11 cellular contexts compared by ENCODE assay signal in the genomic region with DNA sequence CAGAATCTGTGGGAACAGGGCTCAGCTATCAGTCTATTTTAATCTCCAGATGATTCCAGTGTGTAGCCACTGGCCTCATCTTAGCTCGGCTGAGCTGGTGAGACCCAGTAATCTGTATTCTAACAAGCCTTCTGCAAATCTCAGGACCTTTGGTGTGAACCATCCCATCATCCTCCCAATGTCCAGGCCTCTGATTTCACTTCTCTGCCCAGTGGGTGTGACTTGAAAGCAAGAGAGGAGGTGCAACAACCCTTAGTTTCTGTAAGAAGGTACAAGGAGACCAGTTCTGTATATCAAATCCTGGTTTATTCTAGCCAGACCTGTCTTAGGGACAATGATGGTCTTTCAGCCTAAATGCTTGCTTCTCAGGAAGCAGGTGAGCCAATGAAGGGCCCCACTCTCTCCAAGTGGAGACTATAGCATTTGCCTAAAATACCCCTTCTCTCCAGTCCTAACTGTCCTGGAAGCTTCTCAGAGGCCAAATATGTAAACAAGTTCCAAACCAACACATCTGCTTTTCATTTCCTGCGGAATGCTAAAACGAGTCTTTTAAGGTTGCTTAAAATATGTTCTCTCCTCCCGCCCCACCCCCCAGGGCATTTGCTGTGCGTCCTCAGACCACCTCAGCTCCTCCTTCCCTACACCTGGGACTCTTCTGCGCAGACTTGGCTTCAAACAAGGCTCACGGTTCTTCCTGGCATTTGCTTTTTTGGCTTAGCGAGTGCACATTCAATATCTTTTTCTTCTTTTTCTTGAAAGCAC.
DNase-seq lines count a peak whose midpoint lies in the region; ATAC-seq and TF ChIP-seq lines count a peak whose summit lies in the region.
"Had no signal": no experiment of that assay in that cellular context is flagged by ENCODE, and none has a peak within 500 bp of the region (broad histone marks: within the 10 kb centered on the region; RNA-seq: fewer than 3 reads in every experiment).

No MANE protein-coding gene starts in this region.

- ATAC-seq in HG02588 (IDR thresholded peaks at IDR 0.05; ENCODE audit: unreplicated experiment): no peak

- H3K4me3 ChIP-seq in foreskin fibroblast (ENCODE audit: low read depth in 1 of 2, low read length in 2 of 2) (peak overlapping the region in 1 of 2 donors; percentile 19), skeletal muscle cell (ENCODE audit: low read depth, low read length) (no peak overlapping the region)
- H3K4me3 ChIP-seq: thoracic aorta had no signal

- DNase-seq in GM03348 (ENCODE audit: low spot score): peak; percentile 80
- peak; percentile 88 for DNase-seq in RPMI7951 (ENCODE audit: low read depth)
- peak; percentile 80 to 89 for DNase-seq in foreskin fibroblast
- DNase-seq in skeletal muscle cell (ENCODE audit: low read depth): peak; percentile 46
- DNase-seq in effector CD8-positive, alpha-beta T cell (lab: John Stamatoyannopoulos, UW): no peak
- no peak for DNase-seq in HuH-7 (ENCODE audit: low spot score)
- no peak for DNase-seq in SK-N-DZ (ENCODE audit: low spot score)
- DNase-seq: dermis blood vessel endothelial cell, NCI-H2029 treated with DMSO at 0.1 percent for 48 hours had no signal

- no peak for TF ChIP-seq CTCF in foreskin fibroblast (IDR thresholded peaks at IDR 0.05; ENCODE audit: low read depth, low read length)

Comparison
In these comparisons a context has a peak if more than half of its experiments do, and no peak if none do; other contexts are left out.
1. DNase-seq: peak in GM03348 (single experiment), RPMI7951 (single experiment), foreskin fibroblast (2 of 2) and skeletal muscle cell (single experiment); none in effector CD8-positive, alpha-beta T cell (single experiment), HuH-7 (single experiment) and SK-N-DZ (single experiment).